In the genomic region with DNA sequence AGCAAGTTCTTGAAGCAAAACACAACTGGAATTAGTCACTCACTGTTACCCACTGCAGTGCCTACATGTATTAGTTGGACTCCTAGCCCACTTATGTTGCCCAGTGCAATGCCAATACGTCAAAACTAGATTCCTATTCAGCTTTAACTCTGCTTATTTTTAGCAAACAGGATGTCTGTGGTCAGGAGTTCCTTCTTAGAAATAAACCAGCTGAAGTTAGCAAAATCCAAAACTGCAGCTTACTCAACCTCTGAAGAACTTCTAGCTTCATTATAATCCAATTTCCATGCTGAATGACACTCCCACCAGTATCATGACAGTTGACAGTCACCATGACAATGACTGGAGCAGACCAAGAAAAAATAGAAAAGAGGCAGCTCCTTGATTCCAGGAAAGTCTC, we compare ENCODE assay signal across 9 cellular contexts.
DNase-seq lines count a peak whose midpoint lies in the region; ATAC-seq lines count a peak whose summit lies in the region.
"Had no signal": no experiment of that assay in that cellular context is flagged by ENCODE, and none has a peak within 500 bp of the region (broad histone marks: within the 10 kb centered on the region; RNA-seq: fewer than 3 reads in every experiment).

No MANE protein-coding gene starts in this region.

- DNase-seq in caudate nucleus (lab: John Stamatoyannopoulos, UW) (peak in 5 of 61 donors; percentile 10 to 60 (median 27)), EL (no peak), DMS153 treated with DMSO at 0.1 percent for 48 hours (lab: John Stamatoyannopoulos, UW; ENCODE audit: unreplicated experiment) (no peak), occipital lobe (lab: John Stamatoyannopoulos, UW) (no peak), SW 1271 (lab: John Stamatoyannopoulos, UW) (no peak)
- DNase-seq: NCI-H1105 treated with DMSO at 0.1 percent for 48 hours had no signal

- peak; percentile 98 for ATAC-seq in GM18502 (IDR thresholded peaks at IDR 0.05; ENCODE audit: poor library complexity, unreplicated experiment)
- peak; percentile 97 for ATAC-seq in GM21447 (IDR thresholded peaks at IDR 0.05; ENCODE audit: unreplicated experiment)
- ATAC-seq in HG03432 (IDR thresholded peaks at IDR 0.05; ENCODE audit: unreplicated experiment), result peak; percentile 97

- peak overlapping the region; percentile 52 for H3K27ac ChIP-seq in caudate nucleus (ENCODE audit: low read depth, low read length)
